ENCODE assay signal across 8 cellular contexts in genomic region chr9:36995927-36996471, GRCh38. TPM values are rescaled to one million over a fixed set of nuclear protein-coding genes. Genes with fewer than 3 reads are reported as not detected.
DNase-seq lines count a peak whose midpoint lies in the region; ATAC-seq and TF ChIP-seq lines count a peak whose summit lies in the region.

No MANE protein-coding gene starts in this region.

- peak; percentile 34 to 42 for ATAC-seq in CD4-positive, CD25-positive, alpha-beta regulatory T cell (ENCODE audit: low read depth in 2 of 2)
- ATAC-seq in GM21423 (IDR thresholded peaks at IDR 0.05; ENCODE audit: unreplicated experiment) (peak; percentile 21), HG03457 (IDR thresholded peaks at IDR 0.05; ENCODE audit: unreplicated experiment) (no peak)

- H3K4me1 Mint-ChIP-seq in CD4-positive, CD25-positive, alpha-beta regulatory T cell, result peaks cover 0 to 4% (median 2%) of the 10 kb centered on the region in 4 donors
- H3K4me1 Mint-ChIP-seq in immature natural killer cell, result peaks cover 4 to 6% of the 10 kb centered on the region in 2 donors

- no peak overlapping the region for H3K27ac Mint-ChIP-seq in CD4-positive, CD25-positive, alpha-beta regulatory T cell
- H3K27ac Mint-ChIP-seq in immature natural killer cell, result peak overlapping the region in 2 of 6 donors; percentile 25 to 43

- TF ChIP-seq CTCF in NB4 (IDR thresholded peaks at IDR 0.05; ENCODE audit: low read depth, low read length), result peak; percentile 68
- TF ChIP-seq CTCF in adrenal gland (IDR thresholded peaks at IDR 0.05), result peak; percentile 24 to 63 (median 51)

- peaks cover 5% of the 10 kb centered on the region for H3K27me3 ChIP-seq in CD4-positive, CD25-positive, alpha-beta regulatory T cell (ENCODE audit: control insufficient read depth, insufficient read depth, low read length)
- H3K27me3 ChIP-seq in adrenal gland, result peaks cover 9% of the 10 kb centered on the region

- H3K4me1 ChIP-seq in CD4-positive, CD25-positive, alpha-beta regulatory T cell (ENCODE audit: control insufficient read depth, insufficient read depth, low read length, poor library complexity, severe bottlenecking), result peaks cover 5% of the 10 kb centered on the region
- no peaks in the 10 kb centered on the region for H3K4me1 ChIP-seq in adrenal gland (replicated peaks in 1 of 2)

- no peak overlapping the region for H3K4me3 ChIP-seq in CD4-positive, CD25-positive, alpha-beta regulatory T cell (ENCODE audit: low read depth, low read length)
- H3K4me3 ChIP-seq in NB4 (ENCODE audit: low read depth, low read length), result peak overlapping the region; percentile 40
- no peak overlapping the region for H3K4me3 ChIP-seq in adrenal gland

- H3K27me3 Mint-ChIP-seq in CD4-positive, CD25-positive, alpha-beta regulatory T cell, result peaks cover 13% of the 10 kb centered on the region
- peaks cover 5 to 12% (median 11%) of the 10 kb centered on the region in 3 donors for H3K27me3 Mint-ChIP-seq in immature natural killer cell (ENCODE audit: low read depth in 3 of 3)

- H3K36me3 ChIP-seq in CD4-positive, CD25-positive, alpha-beta regulatory T cell (ENCODE audit: control insufficient read depth, insufficient read depth, low read length), result no peaks in the 10 kb centered on the region
- no peaks in the 10 kb centered on the region for H3K36me3 ChIP-seq in adrenal gland (replicated peaks in 1 of 2)

- DNase-seq in CD4-positive, CD25-positive, alpha-beta regulatory T cell, result peak; percentile 14 to 49 (median 46)
- peak; percentile 70 for DNase-seq in NB4 (ENCODE audit: low read depth)
- DNase-seq in T-helper 1 cell, result peak in 4 of 5 donors; percentile 28 to 45 (median 38)
- peak; percentile 36 to 70 (median 64) for DNase-seq in adrenal gland
- DNase-seq in immature natural killer cell, result peak; percentile 33 to 52 (median 33)
- peak; percentile 52 to 53 for DNase-seq in stimulated activated CD4-positive, alpha-beta T cell treated with anti-CD3 and anti-CD28 coated beads, Interleukin-2, amount 100 ng/mL, for 48 hours

- peak overlapping the region in 1 of 4 donors; percentile 69 for H3K4me3 Mint-ChIP-seq in CD4-positive, CD25-positive, alpha-beta regulatory T cell
- peak overlapping the region; percentile 50 to 68 (median 63) for H3K4me3 Mint-ChIP-seq in immature natural killer cell

- H3K36me3 Mint-ChIP-seq in CD4-positive, CD25-positive, alpha-beta regulatory T cell, result peaks cover 3% of the 10 kb centered on the region
- H3K36me3 Mint-ChIP-seq in immature natural killer cell, result peaks cover 3 to 6% (median 6%) of the 10 kb centered on the region in 3 donors

- TF ChIP-seq POLR2A in NB4 (IDR thresholded peaks at IDR 0.05; ENCODE audit: extremely low read depth, insufficient read length) (no peak), adrenal gland (IDR thresholded peaks at IDR 0.05) (no peak)

- intact Hi-C loops in adrenal gland (cut with DNase I), result loop anchor here in 1 of 2 donors (10.0 kb wide), 1 partner anchor 269 kb away; no protein-coding TSS in a partner anchor

- H3K9me3 Mint-ChIP-seq in CD4-positive, CD25-positive, alpha-beta regulatory T cell, result peaks cover 0 to 12% (median 3%) of the 10 kb centered on the region in 7 donors
- H3K9me3 Mint-ChIP-seq in immature natural killer cell, result peaks cover 5 to 14% (median 11%) of the 10 kb centered on the region in 6 donors

- no peak overlapping the region for H3K27ac ChIP-seq in CD4-positive, CD25-positive, alpha-beta regulatory T cell (ENCODE audit: insufficient read depth, low read length, poor library complexity, severe bottlenecking)
- no peak overlapping the region for H3K27ac ChIP-seq in adrenal gland

- WGBS in adrenal gland, 4 donors, result 27 to 37% (median 33%) methylated on average over 14 to 15 of the region's 15 CpGs

- peaks cover 8 to 9% of the 10 kb centered on the region in 2 experiments for H3K9me3 ChIP-seq in CD4-positive, CD25-positive, alpha-beta regulatory T cell (ENCODE audit: control insufficient read depth in 2 of 2, low read length in 2 of 2)
- H3K9me3 ChIP-seq in adrenal gland (replicated peaks in 1 of 3), result peaks cover 0 to 5% (median 0%) of the 10 kb centered on the region in 3 donors

RNA-seq across cellular contexts. Expression of gene PAX5, which starts 38.1 kb away (rescaled TPM):
- total RNA-seq in CD4-positive, CD25-positive, alpha-beta regulatory T cell, result 0.94 TPM
- polyA plus RNA-seq in CD4-positive, CD25-positive, alpha-beta regulatory T cell, result under 1 TPM in 2 of 4 donors, not detected in 2; 0.02 to 0.15 TPM
- under 1 TPM in 3 of 8 donors, not detected in 5; 0.10 to 0.22 (median 0.19) TPM for total RNA-seq in adrenal gland
- polyA plus RNA-seq in adrenal gland (under 1 TPM in 2 of 3 donors, not detected in 1; under 0.01 to 0.07 TPM), immature natural killer cell (under 1 TPM in 1 of 3 donors, not detected in 2; 0.03 TPM)
